ENCODE assay signal across 24 cellular contexts in the genomic region with DNA sequence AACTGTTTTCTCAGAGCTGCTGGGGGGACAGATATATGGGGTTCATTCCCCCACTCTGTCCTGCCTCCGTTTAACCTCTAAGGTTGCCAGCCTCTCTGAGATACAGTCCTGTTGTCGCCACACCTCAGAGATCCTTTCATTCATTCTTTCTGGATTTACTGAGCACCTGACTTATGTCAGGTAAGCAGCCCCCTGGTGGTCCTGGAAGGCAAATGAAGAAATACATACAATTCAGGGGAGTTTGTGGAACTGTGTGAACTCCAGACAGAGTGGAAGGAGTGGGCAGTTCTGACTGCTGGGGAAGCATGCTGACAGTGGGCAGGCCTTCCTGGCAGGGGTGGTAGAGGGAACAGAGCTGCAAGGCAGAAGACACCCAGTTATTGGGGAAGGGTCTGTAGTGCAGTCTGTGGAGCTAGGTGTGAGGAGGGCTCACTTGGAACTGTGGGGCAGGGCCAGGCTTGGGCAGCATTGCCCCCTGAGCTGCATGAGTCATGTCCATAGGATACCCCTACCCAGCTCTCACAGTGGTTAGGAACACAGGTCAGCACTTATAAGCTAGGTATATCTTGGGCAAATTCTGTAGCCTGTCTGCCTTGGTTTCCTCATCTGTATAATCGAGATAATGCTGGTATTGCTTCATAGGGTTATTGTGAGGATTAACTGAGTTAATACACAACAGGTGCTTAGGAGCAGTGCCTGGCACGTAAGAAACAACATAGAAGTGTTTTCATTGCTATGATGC. TPM values are rescaled to one million over a fixed set of nuclear protein-coding genes. Genes with fewer than 3 reads are reported as not detected.
"Had no signal": no experiment of that assay in that cellular context is flagged by ENCODE, and none has a peak within 500 bp of the region (broad histone marks: within the 10 kb centered on the region; RNA-seq: fewer than 3 reads in every experiment).

No MANE protein-coding gene starts in this region.

- H3K36me3 Mint-ChIP-seq: activated naive CD4-positive, alpha-beta T cell treated with anti-CD3 and anti-CD28 coated beads, Interleukin-2, amount 10 ng/mL, durations not matched to agents 7 days and 5 days had no signal

- H3K27ac ChIP-seq: ascending aorta, cardiac muscle cell, parathyroid adenoma, right atrium auricular region, tibial nerve, VCaP had no signal

- H3K9ac ChIP-seq: parathyroid adenoma had no signal

- H3K27me3 Mint-ChIP-seq: activated naive CD4-positive, alpha-beta T cell treated with anti-CD3 and anti-CD28 coated beads, Interleukin-2, amount 10 ng/mL, durations not matched to agents 7 days and 5 days; activated naive CD8-positive, alpha-beta T cell treated with anti-CD3 and anti-CD28 coated beads, Interleukin-2, amount 10 ng/mL, durations not matched to agents 7 days and 5 days; effector memory CD8-positive, alpha-beta T cell had no signal

- H3K36me3 ChIP-seq: ascending aorta, right atrium auricular region had no signal

- H2AFZ ChIP-seq: parathyroid adenoma had no signal

- H3K4me3 ChIP-seq: ascending aorta, cardiac muscle cell, right atrium auricular region, tibial nerve had no signal

- ATAC-seq: activated CD4-positive, CD25-positive, alpha-beta regulatory T cell treated with anti-CD3 and anti-CD28 coated beads, Interleukin-2, amount 50 U/mL, for 24 hours; effector memory CD8-positive, alpha-beta T cell; esophagus mucosa; left colon had no signal

- H3K27me3 ChIP-seq: ascending aorta, cardiac muscle cell, right atrium auricular region, tibial nerve had no signal

- H3K79me2 ChIP-seq: parathyroid adenoma had no signal

- H3K27ac Mint-ChIP-seq: activated naive CD4-positive, alpha-beta T cell treated with anti-CD3 and anti-CD28 coated beads, Interleukin-2, amount 10 ng/mL, durations not matched to agents 7 days and 5 days; activated naive CD8-positive, alpha-beta T cell treated with anti-CD3 and anti-CD28 coated beads, Interleukin-2, amount 10 ng/mL, durations not matched to agents 7 days and 5 days; brain; effector memory CD8-positive, alpha-beta T cell; mesothelial cell of epicardium; naive B cell had no signal

- H3K4me1 ChIP-seq: ascending aorta, parathyroid adenoma, right atrium auricular region, tibial nerve had no signal

- H3K9me3 Mint-ChIP-seq: effector memory CD8-positive, alpha-beta T cell had no signal

- DNase-seq: activated CD4-positive, alpha-beta T cell treated with anti-CD3 and anti-CD28 coated beads for 48 hours; activated CD4-positive, alpha-beta T cell treated with anti-CD3 and anti-CD28 coated beads, Interleukin-2, amount 50 U/mL, for 48 hours; activated CD8-positive, alpha-beta memory T cell treated with anti-CD3 and anti-CD28 coated beads for 24 hours; activated gamma-delta T cell; activated naive CD4-positive, alpha-beta T cell treated with anti-CD3 and anti-CD28 coated beads, Interleukin-2, amount 10 ng/mL, durations not matched to agents 7 days and 5 days; activated naive CD8-positive, alpha-beta T cell treated with anti-CD3 and anti-CD28 coated beads, Interleukin-2, amount 10 ng/mL, durations not matched to agents 7 days and 5 days; cortex of kidney; effector memory CD8-positive, alpha-beta T cell; foreskin fibroblast; hippocampal formation; left colon; naive B cell; stimulated activated naive CD4-positive, alpha-beta T cell had no signal

- H3K4me3 Mint-ChIP-seq: activated naive CD4-positive, alpha-beta T cell treated with anti-CD3 and anti-CD28 coated beads, Interleukin-2, amount 10 ng/mL, durations not matched to agents 7 days and 5 days; activated naive CD8-positive, alpha-beta T cell treated with anti-CD3 and anti-CD28 coated beads, Interleukin-2, amount 10 ng/mL, durations not matched to agents 7 days and 5 days; brain; effector memory CD8-positive, alpha-beta T cell; mesothelial cell of epicardium had no signal

- H3K9me3 ChIP-seq: ascending aorta, right atrium auricular region had no signal

- H3K4me1 Mint-ChIP-seq: activated naive CD4-positive, alpha-beta T cell treated with anti-CD3 and anti-CD28 coated beads, Interleukin-2, amount 10 ng/mL, durations not matched to agents 7 days and 5 days; activated naive CD8-positive, alpha-beta T cell treated with anti-CD3 and anti-CD28 coated beads, Interleukin-2, amount 10 ng/mL, durations not matched to agents 7 days and 5 days; mesothelial cell of epicardium; naive B cell had no signal

RNA-seq across cellular contexts. Expression of a gene that starts 12.8 kb away (rescaled TPM):
- total RNA-seq: pulmonary artery endothelial cell had no signal
